Comparison of ENCODE assay signal across 2 cellular contexts in genomic region chr10:11688448-11688795, GRCh38.
TF ChIP-seq lines count a peak whose summit lies in the region.

No MANE protein-coding gene starts in this region.

TF ChIP-seq in HEK293, 187 proteins besides CTCF, POLR2A, EP300 and RAD21:
- TF ChIP-seq ZNF121 (tag by site-specific recombination; IDR thresholded peaks at IDR 0.05) = peak; percentile 85
- TF ChIP-seq ZNF366 (tag by site-specific recombination; conservative IDR thresholded peaks at IDR 0.05) = peak; percentile 61

TF ChIP-seq in HepG2, 621 proteins besides CTCF, POLR2A, EP300 and RAD21:
- TF ChIP-seq CEBPG (CRISPR knock-in tag; IDR thresholded peaks at IDR 0.05) (peak; percentile 70), ZNF121 (CRISPR knock-in tag; IDR thresholded peaks at IDR 0.05) (peak; percentile 98)
